ENCODE assay signal across 11 cellular contexts in genomic region chr3:186988806-186989205, GRCh38. TPM values are rescaled to one million over a fixed set of nuclear protein-coding genes. Genes with fewer than 3 reads are reported as not detected.
DNase-seq lines count a peak whose midpoint lies in the region; ATAC-seq and TF ChIP-seq lines count a peak whose summit lies in the region.
"Had no signal": no experiment of that assay in that cellular context is flagged by ENCODE, and none has a peak within 500 bp of the region (broad histone marks: within the 10 kb centered on the region; RNA-seq: fewer than 3 reads in every experiment).

No MANE protein-coding gene starts in this region.

- no peak overlapping the region for H2BK15ac ChIP-seq in mesenchymal stem cell (ENCODE audit: low read depth, poor library complexity, severe bottlenecking)

- DNase-seq in GM10248 (ENCODE audit: extremely low spot score) (peak; percentile 55), GM19238 (ENCODE audit: insufficient read length, low spot score) (peak; percentile 30), smooth muscle cell (lab: John Stamatoyannopoulos, UW; ENCODE audit: unreplicated experiment) (no peak), mesenteric fat pad (ENCODE audit: low spot score) (no peak), mesenchymal stem cell (no peak), nucleus accumbens (lab: John Stamatoyannopoulos, UW) (no peak)
- DNase-seq: NCI-H446 had no signal

- H3K27ac ChIP-seq in OCI-LY1 (ENCODE audit: low read depth, low read length, poor library complexity, severe bottlenecking) (peak overlapping the region; percentile 98), smooth muscle cell (ENCODE audit: low read depth) (no peak overlapping the region), mesenchymal stem cell (ENCODE audit: low read length, poor library complexity, severe bottlenecking) (no peak overlapping the region)
- H3K27ac ChIP-seq: cardiac muscle cell, parathyroid adenoma had no signal

- no peak overlapping the region for H4K8ac ChIP-seq in mesenchymal stem cell (ENCODE audit: low read length)

- POLR2A ChIA-PET in GM10248 (lab: Yijun Ruan, JAX), result interaction anchor here (0.5 to 0.8 kb wide), 4 partner anchors 13 to 151 kb away, joined by 3 to 5 read pairs (median 3); partner anchors contain the start of gene RPL39L

- no peaks in the 10 kb centered on the region for H3K27me3 ChIP-seq in OCI-LY1 (ENCODE audit: insufficient read depth, low read length)
- H3K27me3 ChIP-seq in smooth muscle cell (ENCODE audit: low read depth), result no peaks in the 10 kb centered on the region
- peaks cover 0 to 13% of the 10 kb centered on the region in 2 experiments for H3K27me3 ChIP-seq in mesenchymal stem cell (ENCODE audit: control insufficient read depth in 1 of 2, insufficient read depth in 1 of 2, low read length in 2 of 2)
- H3K27me3 ChIP-seq: cardiac muscle cell had no signal

- H3F3A ChIP-seq in OCI-LY1 (ENCODE audit: insufficient read depth, low read length), result peaks cover 17% of the 10 kb centered on the region; the same call in 1 of the 2 replicates
- H3F3A ChIP-seq in smooth muscle cell (ENCODE audit: low read depth), result no peaks in the 10 kb centered on the region

- H4K20me1 ChIP-seq in OCI-LY1 (ENCODE audit: insufficient read depth, low read length) (no peaks in the 10 kb centered on the region), smooth muscle cell (ENCODE audit: low read depth) (no peaks in the 10 kb centered on the region)

- no peak overlapping the region for H2AK5ac ChIP-seq in mesenchymal stem cell (ENCODE audit: low read length, severe bottlenecking)

- no peak overlapping the region for H2AFZ ChIP-seq in OCI-LY1 (ENCODE audit: low read length)
- H2AFZ ChIP-seq in smooth muscle cell (ENCODE audit: low read depth), result no peak overlapping the region
- H2AFZ ChIP-seq in mesenchymal stem cell (ENCODE audit: low read depth, low read length), result no peak overlapping the region
- H2AFZ ChIP-seq: parathyroid adenoma had no signal

- H2BK12ac ChIP-seq in mesenchymal stem cell (ENCODE audit: low read length in 2 of 2), result no peak overlapping the region

- no peak overlapping the region for H3K23ac ChIP-seq in mesenchymal stem cell (ENCODE audit: low read length in 2 of 2)

- H3K9me2 ChIP-seq in OCI-LY1 (ENCODE audit: low read depth, low read length), result no peaks in the 10 kb centered on the region

- H3K79me1 ChIP-seq in mesenchymal stem cell (replicated peaks; ENCODE audit: low read length, poor library complexity, severe bottlenecking), result peaks cover 11% of the 10 kb centered on the region

- H3K9me3 ChIP-seq in OCI-LY1 (ENCODE audit: low read length) (no peaks in the 10 kb centered on the region), smooth muscle cell (replicated peaks; ENCODE audit: low read depth) (no peaks in the 10 kb centered on the region), mesenchymal stem cell (ENCODE audit: control insufficient read depth, low read length) (no peaks in the 10 kb centered on the region)

- no peak overlapping the region for H4K91ac ChIP-seq in mesenchymal stem cell (ENCODE audit: low read length)

- H3K9ac ChIP-seq in OCI-LY1 (ENCODE audit: low read length), result peak overlapping the region; percentile 10; the same call in 1 of the 2 replicates
- no peak overlapping the region for H3K9ac ChIP-seq in smooth muscle cell (ENCODE audit: low read depth)
- no peak overlapping the region for H3K9ac ChIP-seq in mesenchymal stem cell (ENCODE audit: low read length)
- H3K9ac ChIP-seq: parathyroid adenoma had no signal

- no peak overlapping the region for H2BK5ac ChIP-seq in mesenchymal stem cell (ENCODE audit: low read depth, low read length, poor library complexity, severe bottlenecking)

- no peak overlapping the region for H2BK120ac ChIP-seq in mesenchymal stem cell (ENCODE audit: low read depth, low read length)

- ATAC-seq in HG02870 (IDR thresholded peaks at IDR 0.05; ENCODE audit: unreplicated experiment), result peak; percentile 63

- H3K79me2 ChIP-seq in OCI-LY1 (ENCODE audit: insufficient read depth, low read length) (no peaks in the 10 kb centered on the region), smooth muscle cell (ENCODE audit: low read depth) (no peaks in the 10 kb centered on the region)
- H3K79me2 ChIP-seq: parathyroid adenoma had no signal

- CTCF ChIA-PET in GM10248 (lab: Yijun Ruan, JAX), result interaction anchor here (0.8 to 5.1 kb wide), 11 partner anchors 8 to 176 kb away, joined by 3 to 24 read pairs (median 3); no protein-coding TSS in a partner anchor

- no peak overlapping the region for H3K4ac ChIP-seq in mesenchymal stem cell (ENCODE audit: low read depth in 1 of 2, low read length in 2 of 2)

- H3K4me2 ChIP-seq in OCI-LY1 (ENCODE audit: low read length) (no peak overlapping the region), smooth muscle cell (no peak overlapping the region), mesenchymal stem cell (ENCODE audit: low read length, poor library complexity, severe bottlenecking) (no peak overlapping the region)

- no peak overlapping the region for H3K14ac ChIP-seq in mesenchymal stem cell (ENCODE audit: low read length in 2 of 2)

- H3K4me1 ChIP-seq in OCI-LY1 (ENCODE audit: insufficient read depth, low read length, severe bottlenecking), result peaks cover 89% of the 10 kb centered on the region
- no peaks in the 10 kb centered on the region for H3K4me1 ChIP-seq in smooth muscle cell (ENCODE audit: low read depth)
- H3K4me1 ChIP-seq in mesenchymal stem cell (ENCODE audit: control insufficient read depth, insufficient read depth, low read depth, low read length), result peaks cover 7% of the 10 kb centered on the region

- 89% methylated on average over 3 of the region's 3 CpGs for WGBS in smooth muscle cell (ENCODE audit: low lambda C conversion rate)
- WGBS in mesenchymal stem cell, result 94% methylated on average over 3 of the region's 3 CpGs

- peaks cover 40% of the 10 kb centered on the region; the same call in 1 of the 2 replicates for H3K36me3 ChIP-seq in OCI-LY1 (ENCODE audit: insufficient read depth, low read length)
- no peaks in the 10 kb centered on the region for H3K36me3 ChIP-seq in smooth muscle cell (ENCODE audit: low read depth)
- peaks cover 0 to 3% of the 10 kb centered on the region in 2 experiments for H3K36me3 ChIP-seq in mesenchymal stem cell (ENCODE audit: control insufficient read depth in 1 of 2, insufficient read depth in 2 of 2, low read depth in 1 of 2, low read length in 2 of 2)
- H3K36me3 ChIP-seq: cardiac muscle cell had no signal

- no peak for TF ChIP-seq CTCF in GM10248 (IDR thresholded peaks at IDR 0.05; ENCODE audit: control extremely low read depth, extremely low read depth, low read depth, missing control alignments)
- TF ChIP-seq CTCF in OCI-LY1 (IDR thresholded peaks at IDR 0.05; ENCODE audit: low read length), result no peak
- no peak for TF ChIP-seq CTCF in smooth muscle cell (IDR thresholded peaks at IDR 0.05; ENCODE audit: borderline replicate concordance, insufficient read depth, poor library complexity, severe bottlenecking)

- no peak overlapping the region for H3K18ac ChIP-seq in mesenchymal stem cell (ENCODE audit: low read depth in 1 of 2, low read length in 2 of 2)

- H3K4me3 ChIP-seq in OCI-LY1 (ENCODE audit: low read depth, low read length, poor library complexity, severe bottlenecking) (no peak overlapping the region), smooth muscle cell (no peak overlapping the region), mesenchymal stem cell (ENCODE audit: insufficient read depth in 1 of 2, low read depth in 1 of 2, low read length in 2 of 2) (no peak overlapping the region)
- H3K4me3 ChIP-seq: cardiac muscle cell had no signal

RNA-seq across cellular contexts. Expression of gene ST6GAL1, which starts 58.5 kb away (rescaled TPM):
- total RNA-seq in smooth muscle cell, result 5.8 and 8.9 TPM in 2 replicates
- 1.5 and 3.5 TPM in 2 replicates for polyA plus RNA-seq in smooth muscle cell
- 35.6 TPM for total RNA-seq in mesenteric fat pad
- 1.7 TPM for polyA plus RNA-seq in mesenchymal stem cell (2013, experiment 1 of 2)
- polyA plus RNA-seq in mesenchymal stem cell (2013, experiment 2 of 2), result 1.7 TPM

Comparison
In these comparisons a context has a peak if more than half of its experiments do, and no peak if none do; other contexts are left out.
1. DNase-seq: peak in GM10248 (single experiment) and GM19238 (single experiment); none in smooth muscle cell (single experiment), mesenteric fat pad (single experiment), mesenchymal stem cell (single experiment) and nucleus accumbens (0 of 56).